ENCODE assay signal across 1 cellular context in the genomic region with DNA sequence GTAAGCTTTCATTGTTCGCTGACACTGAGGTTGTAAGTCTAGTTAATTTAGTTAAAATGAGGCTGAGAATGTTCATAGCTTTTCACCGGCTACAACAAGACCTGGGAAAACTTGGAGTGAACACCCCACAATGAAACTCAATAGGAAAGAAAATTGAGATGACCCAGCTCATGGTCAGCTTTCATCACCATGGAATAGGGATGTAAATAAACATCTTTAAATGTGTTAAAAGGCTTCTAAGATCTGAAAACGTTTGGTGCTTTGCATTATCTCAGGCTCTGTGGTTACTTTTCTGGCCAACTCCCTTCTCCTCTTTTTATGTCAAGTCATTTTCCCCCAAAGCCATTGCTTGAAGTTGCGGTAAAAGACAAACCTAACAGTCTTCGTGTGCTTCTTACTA.
A peak's percentile ranks its signal among the peaks of the same experiment; 100 is the strongest.
TF ChIP-seq lines count a peak whose summit lies in the region.

No MANE protein-coding gene starts in this region.

TF ChIP-seq in HEK293, 187 proteins besides CTCF, POLR2A, EP300 and RAD21 (continued from another document):
- TF ChIP-seq, protein P1, sequence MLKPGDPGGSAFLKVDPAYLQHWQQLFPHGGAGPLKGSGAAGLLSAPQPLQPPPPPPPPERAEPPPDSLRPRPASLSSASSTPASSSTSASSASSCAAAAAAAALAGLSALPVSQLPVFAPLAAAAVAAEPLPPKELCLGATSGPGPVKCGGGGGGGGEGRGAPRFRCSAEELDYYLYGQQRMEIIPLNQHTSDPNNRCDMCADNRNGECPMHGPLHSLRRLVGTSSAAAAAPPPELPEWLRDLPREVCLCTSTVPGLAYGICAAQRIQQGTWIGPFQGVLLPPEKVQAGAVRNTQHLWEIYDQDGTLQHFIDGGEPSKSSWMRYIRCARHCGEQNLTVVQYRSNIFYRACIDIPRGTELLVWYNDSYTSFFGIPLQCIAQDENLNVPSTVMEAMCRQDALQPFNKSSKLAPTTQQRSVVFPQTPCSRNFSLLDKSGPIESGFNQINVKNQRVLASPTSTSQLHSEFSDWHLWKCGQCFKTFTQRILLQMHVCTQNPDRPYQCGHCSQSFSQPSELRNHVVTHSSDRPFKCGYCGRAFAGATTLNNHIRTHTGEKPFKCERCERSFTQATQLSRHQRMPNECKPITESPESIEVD (tag by site-specific recombination; IDR thresholded peaks at IDR 0.05) = peak; percentile 53
- TF ChIP-seq ZNF837 (tag by site-specific recombination; IDR thresholded peaks at IDR 0.05) = no peak
- TF ChIP-seq FEZF1 (tag by site-specific recombination; IDR thresholded peaks at IDR 0.05) = peak; percentile 77
- TF ChIP-seq, protein P2, sequence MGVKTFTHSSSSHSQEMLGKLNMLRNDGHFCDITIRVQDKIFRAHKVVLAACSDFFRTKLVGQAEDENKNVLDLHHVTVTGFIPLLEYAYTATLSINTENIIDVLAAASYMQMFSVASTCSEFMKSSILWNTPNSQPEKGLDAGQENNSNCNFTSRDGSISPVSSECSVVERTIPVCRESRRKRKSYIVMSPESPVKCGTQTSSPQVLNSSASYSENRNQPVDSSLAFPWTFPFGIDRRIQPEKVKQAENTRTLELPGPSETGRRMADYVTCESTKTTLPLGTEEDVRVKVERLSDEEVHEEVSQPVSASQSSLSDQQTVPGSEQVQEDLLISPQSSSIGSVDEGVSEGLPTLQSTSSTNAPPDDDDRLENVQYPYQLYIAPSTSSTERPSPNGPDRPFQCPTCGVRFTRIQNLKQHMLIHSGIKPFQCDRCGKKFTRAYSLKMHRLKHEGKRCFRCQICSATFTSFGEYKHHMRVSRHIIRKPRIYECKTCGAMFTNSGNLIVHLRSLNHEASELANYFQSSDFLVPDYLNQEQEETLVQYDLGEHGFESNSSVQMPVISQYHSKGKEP (tag by site-specific recombination; IDR thresholded peaks at IDR 0.05) = peak; percentile 61
- TF ChIP-seq ZNF843 (tag by site-specific recombination; IDR thresholded peaks at IDR 0.05) = no peak
- TF ChIP-seq KLF1 (tag by site-specific recombination; IDR thresholded peaks at IDR 0.05) = peak; percentile 71
- TF ChIP-seq, protein P3, sequence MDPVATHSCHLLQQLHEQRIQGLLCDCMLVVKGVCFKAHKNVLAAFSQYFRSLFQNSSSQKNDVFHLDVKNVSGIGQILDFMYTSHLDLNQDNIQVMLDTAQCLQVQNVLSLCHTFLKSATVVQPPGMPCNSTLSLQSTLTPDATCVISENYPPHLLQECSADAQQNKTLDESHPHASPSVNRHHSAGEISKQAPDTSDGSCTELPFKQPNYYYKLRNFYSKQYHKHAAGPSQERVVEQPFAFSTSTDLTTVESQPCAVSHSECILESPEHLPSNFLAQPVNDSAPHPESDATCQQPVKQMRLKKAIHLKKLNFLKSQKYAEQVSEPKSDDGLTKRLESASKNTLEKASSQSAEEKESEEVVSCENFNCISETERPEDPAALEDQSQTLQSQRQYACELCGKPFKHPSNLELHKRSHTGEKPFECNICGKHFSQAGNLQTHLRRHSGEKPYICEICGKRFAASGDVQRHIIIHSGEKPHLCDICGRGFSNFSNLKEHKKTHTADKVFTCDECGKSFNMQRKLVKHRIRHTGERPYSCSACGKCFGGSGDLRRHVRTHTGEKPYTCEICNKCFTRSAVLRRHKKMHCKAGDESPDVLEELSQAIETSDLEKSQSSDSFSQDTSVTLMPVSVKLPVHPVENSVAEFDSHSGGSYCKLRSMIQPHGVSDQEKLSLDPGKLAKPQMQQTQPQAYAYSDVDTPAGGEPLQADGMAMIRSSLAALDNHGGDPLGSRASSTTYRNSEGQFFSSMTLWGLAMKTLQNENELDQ (tag by site-specific recombination; IDR thresholded peaks at IDR 0.05; ENCODE audit: low read depth) = no peak
- TF ChIP-seq ZNF654 (tag by site-specific recombination; IDR thresholded peaks at IDR 0.05; ENCODE audit: low read depth) = no peak
- no peak for TF ChIP-seq KLF8 (tag by site-specific recombination; IDR thresholded peaks at IDR 0.05)
- no peak for TF ChIP-seq ZNF394 (tag by site-specific recombination; IDR thresholded peaks at IDR 0.05; ENCODE audit: borderline replicate concordance)
- 0 out of 2 replicates have a peak, but pooled peaks have one; percentile 16 for TF ChIP-seq OVOL3 (tag by site-specific recombination; IDR thresholded peaks at IDR 0.05)
- no peak for TF ChIP-seq MYNN (tag by site-specific recombination; IDR thresholded peaks at IDR 0.05; ENCODE audit: borderline replicate concordance)
- TF ChIP-seq SP2 (tag by site-specific recombination; IDR thresholded peaks at IDR 0.05) = no peak
- TF ChIP-seq ZIC2 (tag by site-specific recombination; IDR thresholded peaks at IDR 0.05) = no peak
- TF ChIP-seq, protein P4, sequence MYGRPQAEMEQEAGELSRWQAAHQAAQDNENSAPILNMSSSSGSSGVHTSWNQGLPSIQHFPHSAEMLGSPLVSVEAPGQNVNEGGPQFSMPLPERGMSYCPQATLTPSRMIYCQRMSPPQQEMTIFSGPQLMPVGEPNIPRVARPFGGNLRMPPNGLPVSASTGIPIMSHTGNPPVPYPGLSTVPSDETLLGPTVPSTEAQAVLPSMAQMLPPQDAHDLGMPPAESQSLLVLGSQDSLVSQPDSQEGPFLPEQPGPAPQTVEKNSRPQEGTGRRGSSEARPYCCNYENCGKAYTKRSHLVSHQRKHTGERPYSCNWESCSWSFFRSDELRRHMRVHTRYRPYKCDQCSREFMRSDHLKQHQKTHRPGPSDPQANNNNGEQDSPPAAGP (tag by site-specific recombination; IDR thresholded peaks at IDR 0.05) = no peak
- no peak for TF ChIP-seq ZNF19 (tag by site-specific recombination; IDR thresholded peaks at IDR 0.05; ENCODE audit: low read depth)
- no peak for TF ChIP-seq ZNF366 (tag by site-specific recombination; conservative IDR thresholded peaks at IDR 0.05)
- TF ChIP-seq, protein P5, sequence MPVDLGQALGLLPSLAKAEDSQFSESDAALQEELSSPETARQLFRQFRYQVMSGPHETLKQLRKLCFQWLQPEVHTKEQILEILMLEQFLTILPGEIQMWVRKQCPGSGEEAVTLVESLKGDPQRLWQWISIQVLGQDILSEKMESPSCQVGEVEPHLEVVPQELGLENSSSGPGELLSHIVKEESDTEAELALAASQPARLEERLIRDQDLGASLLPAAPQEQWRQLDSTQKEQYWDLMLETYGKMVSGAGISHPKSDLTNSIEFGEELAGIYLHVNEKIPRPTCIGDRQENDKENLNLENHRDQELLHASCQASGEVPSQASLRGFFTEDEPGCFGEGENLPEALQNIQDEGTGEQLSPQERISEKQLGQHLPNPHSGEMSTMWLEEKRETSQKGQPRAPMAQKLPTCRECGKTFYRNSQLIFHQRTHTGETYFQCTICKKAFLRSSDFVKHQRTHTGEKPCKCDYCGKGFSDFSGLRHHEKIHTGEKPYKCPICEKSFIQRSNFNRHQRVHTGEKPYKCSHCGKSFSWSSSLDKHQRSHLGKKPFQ (tag by site-specific recombination; IDR thresholded peaks at IDR 0.05) = 0 out of 2 replicates have a peak, but pooled peaks have one; percentile 32
- no peak for TF ChIP-seq ZNF133 (tag by site-specific recombination; IDR thresholded peaks at IDR 0.05)
- TF ChIP-seq ZNF10 (tag by site-specific recombination; IDR thresholded peaks at IDR 0.05) = no peak
- TF ChIP-seq, protein P6, sequence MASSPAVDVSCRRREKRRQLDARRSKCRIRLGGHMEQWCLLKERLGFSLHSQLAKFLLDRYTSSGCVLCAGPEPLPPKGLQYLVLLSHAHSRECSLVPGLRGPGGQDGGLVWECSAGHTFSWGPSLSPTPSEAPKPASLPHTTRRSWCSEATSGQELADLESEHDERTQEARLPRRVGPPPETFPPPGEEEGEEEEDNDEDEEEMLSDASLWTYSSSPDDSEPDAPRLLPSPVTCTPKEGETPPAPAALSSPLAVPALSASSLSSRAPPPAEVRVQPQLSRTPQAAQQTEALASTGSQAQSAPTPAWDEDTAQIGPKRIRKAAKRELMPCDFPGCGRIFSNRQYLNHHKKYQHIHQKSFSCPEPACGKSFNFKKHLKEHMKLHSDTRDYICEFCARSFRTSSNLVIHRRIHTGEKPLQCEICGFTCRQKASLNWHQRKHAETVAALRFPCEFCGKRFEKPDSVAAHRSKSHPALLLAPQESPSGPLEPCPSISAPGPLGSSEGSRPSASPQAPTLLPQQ (tag by site-specific recombination; IDR thresholded peaks at IDR 0.05) = no peak
- TF ChIP-seq, protein P7, sequence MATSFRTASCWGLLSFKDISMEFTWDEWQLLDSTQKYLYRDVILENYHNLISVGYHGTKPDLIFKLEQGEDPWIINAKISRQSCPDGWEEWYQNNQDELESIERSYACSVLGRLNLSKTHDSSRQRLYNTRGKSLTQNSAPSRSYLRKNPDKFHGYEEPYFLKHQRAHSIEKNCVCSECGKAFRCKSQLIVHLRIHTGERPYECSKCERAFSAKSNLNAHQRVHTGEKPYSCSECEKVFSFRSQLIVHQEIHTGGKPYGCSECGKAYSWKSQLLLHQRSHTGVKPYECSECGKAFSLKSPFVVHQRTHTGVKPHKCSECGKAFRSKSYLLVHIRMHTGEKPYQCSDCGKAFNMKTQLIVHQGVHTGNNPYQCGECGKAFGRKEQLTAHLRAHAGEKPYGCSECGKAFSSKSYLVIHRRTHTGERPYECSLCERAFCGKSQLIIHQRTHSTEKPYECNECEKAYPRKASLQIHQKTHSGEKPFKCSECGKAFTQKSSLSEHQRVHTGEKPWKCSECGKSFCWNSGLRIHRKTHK (tag by site-specific recombination; IDR thresholded peaks at IDR 0.05) = no peak
- TF ChIP-seq ZNF221 (tag by site-specific recombination; IDR thresholded peaks at IDR 0.05; ENCODE audit: borderline replicate concordance) = no peak
- TF ChIP-seq ZNF114 (tag by site-specific recombination; IDR thresholded peaks at IDR 0.05) = no peak
- no peak for TF ChIP-seq ZNF423 (tag by site-specific recombination; IDR thresholded peaks at IDR 0.05)
- no peak for TF ChIP-seq ZNF670 (tag by site-specific recombination; IDR thresholded peaks at IDR 0.05; ENCODE audit: low read depth)
- no peak for TF ChIP-seq ZNF146 (tag by site-specific recombination; IDR thresholded peaks at IDR 0.05)
- no peak for TF ChIP-seq ZNF76 (tag by site-specific recombination; IDR thresholded peaks at IDR 0.05; ENCODE audit: borderline replicate concordance, low read depth)
- TF ChIP-seq, protein P8, sequence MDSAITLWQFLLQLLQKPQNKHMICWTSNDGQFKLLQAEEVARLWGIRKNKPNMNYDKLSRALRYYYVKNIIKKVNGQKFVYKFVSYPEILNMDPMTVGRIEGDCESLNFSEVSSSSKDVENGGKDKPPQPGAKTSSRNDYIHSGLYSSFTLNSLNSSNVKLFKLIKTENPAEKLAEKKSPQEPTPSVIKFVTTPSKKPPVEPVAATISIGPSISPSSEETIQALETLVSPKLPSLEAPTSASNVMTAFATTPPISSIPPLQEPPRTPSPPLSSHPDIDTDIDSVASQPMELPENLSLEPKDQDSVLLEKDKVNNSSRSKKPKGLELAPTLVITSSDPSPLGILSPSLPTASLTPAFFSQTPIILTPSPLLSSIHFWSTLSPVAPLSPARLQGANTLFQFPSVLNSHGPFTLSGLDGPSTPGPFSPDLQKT (IDR thresholded peaks at IDR 0.05; ENCODE audit: borderline replicate concordance, low read depth, low read length) = no peak
- TF ChIP-seq, protein P9, sequence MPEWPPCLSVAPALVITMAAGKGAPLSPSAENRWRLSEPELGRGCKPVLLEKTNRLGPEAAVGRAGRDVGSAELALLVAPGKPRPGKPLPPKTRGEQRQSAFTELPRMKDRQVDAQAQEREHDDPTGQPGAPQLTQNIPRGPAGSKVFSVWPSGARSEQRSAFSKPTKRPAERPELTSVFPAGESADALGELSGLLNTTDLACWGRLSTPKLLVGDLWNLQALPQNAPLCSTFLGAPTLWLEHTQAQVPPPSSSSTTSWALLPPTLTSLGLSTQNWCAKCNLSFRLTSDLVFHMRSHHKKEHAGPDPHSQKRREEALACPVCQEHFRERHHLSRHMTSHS (tag by site-specific recombination; IDR thresholded peaks at IDR 0.05) = no peak
